ENCODE assay signal across 1 cellular context in genomic region chr15:73956276-73957086, GRCh38.
A peak's percentile ranks its signal among the peaks of the same experiment; 100 is the strongest.
TF ChIP-seq lines count a peak whose summit lies in the region.

No MANE protein-coding gene starts in this region.

TF ChIP-seq in HCT116, 20 proteins besides CTCF, POLR2A, EP300 and RAD21 (continued from another document):
- TF ChIP-seq REST (IDR thresholded peaks at IDR 0.05; ENCODE audit: low read depth) = no peak
- peak; percentile 60; the same call in 1 of the 2 replicates for TF ChIP-seq POLR2AphosphoS5 (IDR thresholded peaks at IDR 0.05; ENCODE audit: low read depth, low read length)
- no peak for TF ChIP-seq ELF1 (IDR thresholded peaks at IDR 0.05; ENCODE audit: borderline replicate concordance, low read depth)
- peak; percentile 69; the same call in 1 of the 2 replicates for TF ChIP-seq EGR1 (IDR thresholded peaks at IDR 0.05; ENCODE audit: low read depth)
- TF ChIP-seq JUND (IDR thresholded peaks at IDR 0.05) = peak; percentile 89
- peak; percentile 92 for TF ChIP-seq SP1 (IDR thresholded peaks at IDR 0.05; ENCODE audit: low read depth)
- TF ChIP-seq, protein P1, sequence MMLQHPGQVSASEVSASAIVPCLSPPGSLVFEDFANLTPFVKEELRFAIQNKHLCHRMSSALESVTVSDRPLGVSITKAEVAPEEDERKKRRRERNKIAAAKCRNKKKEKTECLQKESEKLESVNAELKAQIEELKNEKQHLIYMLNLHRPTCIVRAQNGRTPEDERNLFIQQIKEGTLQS (IDR thresholded peaks at IDR 0.05) = no peak
- TF ChIP-seq EZH2 (IDR thresholded peaks at IDR 0.05) = no peak
